In the genomic region with DNA sequence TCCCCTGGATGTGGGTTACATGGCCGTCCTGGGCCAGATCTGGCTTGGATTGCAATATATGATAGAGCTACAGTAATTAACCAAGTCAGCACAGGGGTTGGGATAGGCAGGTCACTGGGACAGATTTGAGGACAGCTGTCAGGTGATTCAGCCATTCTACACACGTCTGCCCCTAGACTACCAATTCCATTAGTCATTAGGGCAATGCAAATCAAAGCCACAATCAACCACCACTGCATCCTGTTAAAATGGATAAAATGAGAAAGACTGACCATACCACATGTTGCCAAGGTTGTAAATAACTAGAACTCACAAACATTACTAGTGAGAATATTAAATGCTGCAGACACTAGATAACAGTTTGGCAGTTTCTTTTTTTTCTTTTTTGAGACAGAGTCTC, we compare ENCODE assay signal across 1 cellular context.
TF ChIP-seq lines count a peak whose summit lies in the region.

No MANE protein-coding gene starts in this region.

TF ChIP-seq in endothelial cell of umbilical vein, 7 proteins besides CTCF, POLR2A, EP300 and RAD21 (continued from another document):
- TF ChIP-seq FOS (IDR thresholded peaks at IDR 0.05; ENCODE audit: borderline replicate concordance, insufficient read depth, low read length), result no peak
- no peak for TF ChIP-seq MAX (IDR thresholded peaks at IDR 0.05; ENCODE audit: insufficient read depth, insufficient read length)
